ENCODE assay signal across 9 cellular contexts in genomic region chr12:108939594-108939993, GRCh38. TPM values are rescaled to one million over a fixed set of nuclear protein-coding genes. Genes with fewer than 3 reads are reported as not detected.
DNase-seq lines count a peak whose midpoint lies in the region; ATAC-seq and TF ChIP-seq lines count a peak whose summit lies in the region.
"Had no signal": no experiment of that assay in that cellular context is flagged by ENCODE, and none has a peak within 500 bp of the region (broad histone marks: within the 10 kb centered on the region; RNA-seq: fewer than 3 reads in every experiment).

No MANE protein-coding gene starts in this region.

- no peak for TF ChIP-seq CTCF in cardiac muscle cell (IDR thresholded peaks at IDR 0.05; ENCODE audit: low read depth, low read length)
- no peak for TF ChIP-seq CTCF in left ventricle myocardium inferior (IDR thresholded peaks at IDR 0.05; ENCODE audit: borderline replicate concordance)
- TF ChIP-seq CTCF in fibroblast of mammary gland (conservative IDR thresholded peaks at IDR 0.05; ENCODE audit: control insufficient read depth, insufficient read depth, low read depth, low read length), result no peak

- H3K4me1 ChIP-seq in cardiac muscle cell (ENCODE audit: low read depth), result no peaks in the 10 kb centered on the region
- no peaks in the 10 kb centered on the region for H3K4me1 ChIP-seq in left ventricle myocardium inferior

- peak; percentile 27 to 54 for DNase-seq in cardiac muscle cell (ENCODE audit: low read depth in 1 of 2, low spot score in 1 of 2)
- no peak for DNase-seq in left ventricle myocardium inferior
- DNase-seq in NOMO-1 treated with DMSO at 0.1 percent for 48 hours (lab: John Stamatoyannopoulos, UW; ENCODE audit: unreplicated experiment), result peak; percentile 53
- DNase-seq in fibroblast of mammary gland (ENCODE audit: low read depth), result peak; percentile 11
- no peak for DNase-seq in stimulated activated naive CD8-positive, alpha-beta T cell treated with anti-CD3 and anti-CD28 coated beads, Interleukin-15, amount 100 ng/mL, for 72 hours
- DNase-seq in posterior vena cava (ENCODE audit: low spot score), result no peak
- DNase-seq: NCI-H446 treated with DMSO at 0.1 percent for 48 hours had no signal

- no peaks in the 10 kb centered on the region for H3K9me3 Mint-ChIP-seq in stimulated activated naive CD8-positive, alpha-beta T cell treated with anti-CD3 and anti-CD28 coated beads, Interleukin-15, amount 100 ng/mL, for 72 hours

- H3K27me3 ChIP-seq in cardiac muscle cell (no peaks in the 10 kb centered on the region), left ventricle myocardium inferior (ENCODE audit: low read depth) (no peaks in the 10 kb centered on the region)

- intact Hi-C loops in left ventricle myocardium inferior (cut with micrococcal nuclease) (no loop called here), posterior vena cava (cut with DNase I) (no loop called here)

- peak; percentile 75 for ATAC-seq in stimulated activated naive CD8-positive, alpha-beta T cell treated with anti-CD3 and anti-CD28 coated beads, Interleukin-15, amount 100 ng/mL, for 72 hours
- ATAC-seq in HG03571 (IDR thresholded peaks at IDR 0.05; ENCODE audit: unreplicated experiment) (no peak), GM19023 (IDR thresholded peaks at IDR 0.05; ENCODE audit: unreplicated experiment) (no peak)

- H3K27ac ChIP-seq in cardiac muscle cell (no peak overlapping the region), left ventricle myocardium inferior (replicated peaks) (no peak overlapping the region)

- H3K4me1 Mint-ChIP-seq in stimulated activated naive CD8-positive, alpha-beta T cell treated with anti-CD3 and anti-CD28 coated beads, Interleukin-15, amount 100 ng/mL, for 72 hours, result no peaks in the 10 kb centered on the region

- no peaks in the 10 kb centered on the region for H3K27me3 Mint-ChIP-seq in stimulated activated naive CD8-positive, alpha-beta T cell treated with anti-CD3 and anti-CD28 coated beads, Interleukin-15, amount 100 ng/mL, for 72 hours

- H3K36me3 ChIP-seq in cardiac muscle cell (no peaks in the 10 kb centered on the region), left ventricle myocardium inferior (no peaks in the 10 kb centered on the region)

- no peaks in the 10 kb centered on the region for H3K9me3 ChIP-seq in cardiac muscle cell (ENCODE audit: low read depth)
- H3K9me3 ChIP-seq in left ventricle myocardium inferior (replicated peaks), result no peaks in the 10 kb centered on the region

- no peak overlapping the region for H3K27ac Mint-ChIP-seq in stimulated activated naive CD8-positive, alpha-beta T cell treated with anti-CD3 and anti-CD28 coated beads, Interleukin-15, amount 100 ng/mL, for 72 hours

- no peak overlapping the region for H3K4me3 ChIP-seq in cardiac muscle cell
- H3K4me3 ChIP-seq in left ventricle myocardium inferior, result no peak overlapping the region
- H3K4me3 ChIP-seq in fibroblast of mammary gland (ENCODE audit: control insufficient read depth, low read depth, low read length), result no peak overlapping the region

- H3K4me3 Mint-ChIP-seq in stimulated activated naive CD8-positive, alpha-beta T cell treated with anti-CD3 and anti-CD28 coated beads, Interleukin-15, amount 100 ng/mL, for 72 hours, result no peak overlapping the region

RNA-seq across cellular contexts. Expression of gene DAO, which starts 59.7 kb away (rescaled TPM):
- total RNA-seq in cardiac muscle cell (not detected in 2 replicates), left ventricle myocardium inferior (not detected), posterior vena cava (under 1 TPM in 1 of 2 donors, not detected in 1; 0.28 TPM)
- 0.72 TPM in 1 of 2 replicates, not detected in the other for polyA plus RNA-seq in cardiac muscle cell

Comparison
In these comparisons a context has a peak if more than half of its experiments do, and no peak if none do; other contexts are left out.
1. DNase-seq: peak in cardiac muscle cell (2 of 2), NOMO-1 treated with DMSO at 0.1 percent for 48 hours (single experiment) and fibroblast of mammary gland (single experiment); none in left ventricle myocardium inferior (single experiment), stimulated activated naive CD8-positive, alpha-beta T cell treated with anti-CD3 and anti-CD28 coated beads, Interleukin-15, amount 100 ng/mL, for 72 hours (0 of 2) and posterior vena cava (single experiment).